Comparison of ENCODE assay signal across 1 cellular context in the genomic region with DNA sequence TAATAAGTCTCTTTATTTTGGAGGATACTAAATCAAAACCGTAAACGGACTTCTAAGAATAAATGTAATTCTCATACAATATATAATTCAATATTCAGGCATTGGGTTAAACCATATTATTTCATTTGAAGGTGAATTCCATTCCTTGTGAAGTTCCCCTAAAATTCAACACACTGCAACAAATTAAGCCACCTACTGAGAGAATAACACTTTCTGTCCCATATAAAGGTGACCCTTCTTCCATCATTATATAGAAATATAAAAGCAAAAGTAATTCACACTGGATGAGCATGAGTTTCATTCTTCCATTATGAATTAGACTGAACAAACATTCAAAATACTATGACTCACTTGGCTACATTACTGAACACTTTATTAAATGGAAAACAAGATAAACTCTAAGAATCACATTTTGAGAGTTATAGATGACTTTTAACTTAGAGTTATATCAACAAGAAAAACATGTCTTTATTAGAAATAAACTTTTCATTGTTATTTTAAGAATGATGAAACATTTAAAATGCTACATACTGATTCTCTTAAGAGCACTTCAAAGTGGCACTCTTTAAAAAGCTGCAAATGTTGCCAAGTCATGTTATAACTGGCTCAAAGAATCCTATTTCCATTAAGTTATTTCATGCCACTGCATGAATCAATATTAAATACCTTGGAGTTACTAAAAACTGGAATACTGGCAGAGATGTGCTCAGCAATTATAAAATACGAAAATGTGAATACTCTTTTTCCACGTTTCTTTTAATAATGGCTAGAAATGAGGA.
TF ChIP-seq lines count a peak whose summit lies in the region.

No MANE protein-coding gene starts in this region.

TF ChIP-seq in H1, 55 proteins besides CTCF, POLR2A, EP300 and RAD21:
- TF ChIP-seq CEBPB (IDR thresholded peaks at IDR 0.05; ENCODE audit: low read depth, low read length) (no peak), CHD1 (IDR thresholded peaks at IDR 0.05; ENCODE audit: low read depth, low read length) (no peak), SP2 (IDR thresholded peaks at IDR 0.05; ENCODE audit: low read length) (no peak), GTF2F1 (IDR thresholded peaks at IDR 0.05; ENCODE audit: borderline replicate concordance, low read depth, low read length) (no peak), ZNF274 (IDR thresholded peaks at IDR 0.05; ENCODE audit: borderline replicate concordance, extremely low read depth, low read length) (no peak), CBX8 (IDR thresholded peaks at IDR 0.05; ENCODE audit: borderline replicate concordance, low read depth, low read length) (no peak), CBX5 (IDR thresholded peaks at IDR 0.05; ENCODE audit: low read depth, low read length) (no peak), SAP30 (IDR thresholded peaks at IDR 0.05; ENCODE audit: insufficient read depth, insufficient replicate concordance, low read length) (no peak), JUND (IDR thresholded peaks at IDR 0.05; ENCODE audit: low read length) (no peak)
